In the genomic region with DNA sequence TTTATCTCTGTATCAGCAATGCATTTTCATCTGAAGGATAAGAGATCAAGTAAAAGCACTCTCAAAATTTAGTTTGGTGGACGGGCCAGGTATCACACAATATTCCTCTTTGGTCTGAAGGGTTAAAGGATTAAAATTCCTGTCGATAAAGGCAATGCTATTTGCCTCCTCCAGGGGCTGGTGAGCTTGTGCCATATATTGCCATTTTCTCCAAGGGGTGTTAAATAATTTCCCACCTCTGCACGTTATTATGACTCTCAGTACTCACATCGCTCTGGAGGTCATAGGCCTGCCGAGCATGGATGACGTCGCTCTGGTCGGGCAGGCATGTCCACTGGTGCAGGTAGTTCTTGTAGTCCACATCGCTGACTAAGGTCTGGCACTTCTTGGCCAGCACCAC, we compare ENCODE assay signal across 32 cellular contexts.
DNase-seq lines count a peak whose midpoint lies in the region; ATAC-seq, FAIRE-seq and TF ChIP-seq lines count a peak whose summit lies in the region.
"Had no signal": no experiment of that assay in that cellular context is flagged by ENCODE, and none has a peak within 500 bp of the region (broad histone marks: within the 10 kb centered on the region; RNA-seq: fewer than 3 reads in every experiment).

No MANE protein-coding gene starts in this region.

- H3K27me3 ChIP-seq in GM23338 (ENCODE audit: insufficient read depth), result no peaks in the 10 kb centered on the region
- H3K27me3 ChIP-seq in K562 (ENCODE audit: control insufficient read depth in 2 of 2, insufficient read depth in 2 of 2, low read length in 2 of 2), result no peaks in the 10 kb centered on the region
- no peaks in the 10 kb centered on the region for H3K27me3 ChIP-seq in mesendoderm (ENCODE audit: insufficient read depth, low read length, poor library complexity)
- no peaks in the 10 kb centered on the region for H3K27me3 ChIP-seq in osteoblast (ENCODE audit: insufficient read depth, low read length)
- H3K27me3 ChIP-seq: breast epithelium, heart left ventricle, stomach, thyroid gland had no signal

- no peak overlapping the region for H3K4me3 Mint-ChIP-seq in GM23338
- H3K4me3 Mint-ChIP-seq: activated B cell treated with CpG ODN at 0.5 μM for 24 hours; activated CD8-positive, alpha-beta memory T cell treated with anti-CD3 and anti-CD28 coated beads, Interleukin-2, amount 10 ng/mL, durations not matched to agents 7 days and 5 days; B cell had no signal

- 0 out of 3 replicates have a peak, but pooled peaks cover 1% of the 10 kb centered on the region for H3K36me3 Mint-ChIP-seq in GM23338 (ENCODE audit: low read depth)

- no peak overlapping the region for H3K27ac Mint-ChIP-seq in GM23338
- H3K27ac Mint-ChIP-seq: activated B cell treated with CpG ODN at 0.5 μM for 24 hours; activated CD8-positive, alpha-beta memory T cell treated with anti-CD3 and anti-CD28 coated beads, Interleukin-2, amount 10 ng/mL, durations not matched to agents 7 days and 5 days; B cell had no signal

- H3K56ac ChIP-seq in mesendoderm (ENCODE audit: low read length), result no peak overlapping the region

- POLR2A ChIA-PET in K562 (lab: Yijun Ruan, JAX), result no interaction called here

- H3K4me2 ChIP-seq in GM23338 (no peak overlapping the region), K562 (ENCODE audit: insufficient read depth, low read length) (no peak overlapping the region), mesendoderm (ENCODE audit: low read length) (no peak overlapping the region), osteoblast (ENCODE audit: insufficient read depth, low read length) (no peak overlapping the region)

- H3K9ac ChIP-seq in K562 (ENCODE audit: insufficient read depth in 1 of 2, low read depth in 2 of 2, low read length in 2 of 2) (no peak overlapping the region), mesendoderm (ENCODE audit: low read length) (no peak overlapping the region)

- H4K20me1 ChIP-seq in GM23338 (replicated peaks; ENCODE audit: insufficient read depth), result no peaks in the 10 kb centered on the region
- no peaks in the 10 kb centered on the region for H4K20me1 ChIP-seq in K562 (replicated peaks; ENCODE audit: control insufficient read depth, insufficient read depth, low read length)
- no peaks in the 10 kb centered on the region for H4K20me1 ChIP-seq in osteoblast (ENCODE audit: insufficient read depth, low read length)

- H3F3A ChIP-seq in GM23338 (replicated peaks; ENCODE audit: low read depth), result no peaks in the 10 kb centered on the region

- no peak overlapping the region for H3K4ac ChIP-seq in mesendoderm (ENCODE audit: low read depth, low read length)

- H2AFZ ChIP-seq in GM23338 (no peak overlapping the region), K562 (ENCODE audit: low read depth, low read length) (no peak overlapping the region), osteoblast (ENCODE audit: low read length) (no peak overlapping the region)

- DNase-seq in GM23338 (ENCODE audit: low spot score) (peak; percentile 56), K562 (ENCODE audit: extremely low read depth in 1 of 4, low spot score in 3 of 4) (no peak), mesendoderm (peak; percentile 25), osteoblast (ENCODE audit: insufficient read length, low spot score, missing footprints) (no peak), RPMI8226 (no peak), mucosa of gallbladder (ENCODE audit: low spot score) (no peak)
- DNase-seq: activated B cell treated with CpG ODN at 0.5 μM for 24 hours; activated CD4-positive, alpha-beta T cell treated with anti-CD3 and anti-CD28 coated beads, Interleukin-2, amount 50 U/mL, for 1 hour; activated CD8-positive, alpha-beta memory T cell treated with anti-CD3 and anti-CD28 coated beads, Interleukin-2, amount 10 ng/mL, durations not matched to agents 7 days and 5 days; activated naive CD4-positive, alpha-beta T cell; activated T-cell treated with anti-CD3 and anti-CD28 coated beads, Interleukin-2, amount 50 U/mL, for 48 hours; amygdala; Calu3; effector CD4-positive, alpha-beta T cell; heart left ventricle; IMR-90; NCI-H1048; NCI-H1694 treated with DMSO at 0.1 percent for 48 hours; NCI-H2171 treated with DMSO at 0.1 percent for 48 hours; nucleus accumbens; retina; SHP77 treated with DMSO at 0.1 percent for 48 hours; stomach; SW 1271; thyroid gland had no signal

- in situ Hi-C loops in K562 (cut with MboI), result no loop called here

- H3K79me2 ChIP-seq in GM23338 (replicated peaks; ENCODE audit: insufficient read depth), result no peaks in the 10 kb centered on the region
- H3K79me2 ChIP-seq in K562 (ENCODE audit: control insufficient read depth, insufficient read depth, low read length), result no peaks in the 10 kb centered on the region
- no peaks in the 10 kb centered on the region for H3K79me2 ChIP-seq in mesendoderm (ENCODE audit: control insufficient read depth, insufficient read depth, low read length)
- no peaks in the 10 kb centered on the region for H3K79me2 ChIP-seq in osteoblast (ENCODE audit: insufficient read depth, low read length)

- no peaks in the 10 kb centered on the region for H3K79me1 ChIP-seq in mesendoderm (ENCODE audit: low read length)

- H3K4me1 Mint-ChIP-seq in GM23338, result no peaks in the 10 kb centered on the region

- H3K18ac ChIP-seq in mesendoderm (ENCODE audit: low read length), result no peak overlapping the region

- ATAC-seq in GM23338 (no peak; the same call in 2 of the 3 replicates), K562 (peak; percentile 43; the same call in 2 of the 3 replicates), GM18870 (IDR thresholded peaks at IDR 0.05; ENCODE audit: unreplicated experiment) (no peak)
- ATAC-seq: activated CD8-positive, alpha-beta memory T cell treated with anti-CD3 and anti-CD28 coated beads, Interleukin-2, amount 10 ng/mL, durations not matched to agents 7 days and 5 days; GM12878; heart left ventricle; Panc1 had no signal

- H4K8ac ChIP-seq in mesendoderm (ENCODE audit: low read depth, low read length), result no peak overlapping the region

- H3K36me3 ChIP-seq in GM23338 (ENCODE audit: insufficient read depth), result no peaks in the 10 kb centered on the region; the same call in 1 of the 2 replicates
- H3K36me3 ChIP-seq in K562 (ENCODE audit: control insufficient read depth, insufficient read depth, low read length), result no peaks in the 10 kb centered on the region
- no peaks in the 10 kb centered on the region for H3K36me3 ChIP-seq in mesendoderm (ENCODE audit: control insufficient read depth, insufficient read depth, low read length)
- no peaks in the 10 kb centered on the region for H3K36me3 ChIP-seq in osteoblast (ENCODE audit: insufficient read depth, low read length)
- H3K36me3 ChIP-seq: breast epithelium, heart left ventricle, stomach, thyroid gland had no signal

- intact Hi-C loops in K562 (cut with micrococcal nuclease), result no loop called here

- WGBS in K562 (ENCODE audit: insufficient coverage, low coverage, missing lambda C conversion rate), result 56% methylated on average over 8 of the region's 9 CpGs
- no CpG with 5 or more reads among the region's 9 CpGs for WGBS in mesendoderm (ENCODE audit: extremely low coverage, insufficient coverage, low lambda C conversion rate)

- no peak overlapping the region for H4K5ac ChIP-seq in mesendoderm (ENCODE audit: low read length)

- H3K9me2 ChIP-seq in GM23338 (ENCODE audit: insufficient read depth), result no peaks in the 10 kb centered on the region

- BruUV-seq in K562 (replicated peaks; lab: Mats Ljungman, UMichigan), result no TSS peak

- H2BK5ac ChIP-seq in mesendoderm (ENCODE audit: low read length), result no peak overlapping the region

- H3K27me3 Mint-ChIP-seq in GM23338 (ENCODE audit: insufficient read depth, low read depth, poor library complexity), result no peaks in the 10 kb centered on the region
- H3K27me3 Mint-ChIP-seq: activated B cell treated with CpG ODN at 0.5 μM for 24 hours; activated CD8-positive, alpha-beta memory T cell treated with anti-CD3 and anti-CD28 coated beads, Interleukin-2, amount 10 ng/mL, durations not matched to agents 7 days and 5 days; B cell had no signal

- H2AK5ac ChIP-seq in mesendoderm (ENCODE audit: low read length), result no peak overlapping the region

- no peak; the same call in 1 of the 2 replicates for TF ChIP-seq CTCF in C4-2B (conservative IDR thresholded peaks at IDR 0.05)
- peak in 1 of 2 experiments; percentile 51; a peak in 2 of 4 replicates for TF ChIP-seq CTCF in GM23338 (conservative IDR thresholded peaks at IDR 0.05; ENCODE audit: low read depth in 2 of 2)
- TF ChIP-seq CTCF in K562 (IDR thresholded peaks at IDR 0.05 in 2 of 3, conservative IDR thresholded peaks at IDR 0.05 in 1 of 3; ENCODE audit: insufficient read depth in 2 of 3, low read depth in 1 of 3, low read length in 3 of 3), result 0 out of 6 replicates have a peak, but pooled peaks of 1 of the 3 experiments have one; percentile 14
- TF ChIP-seq CTCF in osteoblast (IDR thresholded peaks at IDR 0.05; ENCODE audit: extremely low read depth, low read depth, low read length), result no peak

- TF ChIP-seq RAD21 in K562 (CRISPR knock-in tag; conservative IDR thresholded peaks at IDR 0.05 in 1 of 2, IDR thresholded peaks at IDR 0.05 in 1 of 2), result no peak

- no peak overlapping the region for H2BK15ac ChIP-seq in mesendoderm (replicated peaks; ENCODE audit: low read depth)

- H3K9me3 Mint-ChIP-seq in GM23338, result no peaks in the 10 kb centered on the region
- H3K9me3 Mint-ChIP-seq: activated B cell treated with CpG ODN at 0.5 μM for 24 hours had no signal

- H3K9me1 ChIP-seq in K562 (ENCODE audit: control insufficient read depth, insufficient read depth, low read length), result no peaks in the 10 kb centered on the region

- no peak overlapping the region for H2BK120ac ChIP-seq in mesendoderm (ENCODE audit: low read depth, low read length)

- no peak for FAIRE-seq in K562 (lab: Jason Lieb, UNC)
- FAIRE-seq: GM12878 had no signal

- TF ChIP-seq POLR2A in K562 (conservative IDR thresholded peaks at IDR 0.05), result no peak

- H3K9me3 ChIP-seq in K562 (replicated peaks; ENCODE audit: control insufficient read depth, insufficient read depth, low read depth, low read length) (no peaks in the 10 kb centered on the region), osteoblast (ENCODE audit: low read depth, low read length) (no peaks in the 10 kb centered on the region)
- H3K9me3 ChIP-seq: thyroid gland had no signal

- no peak overlapping the region for H3K23ac ChIP-seq in mesendoderm (ENCODE audit: low read length)

- TF ChIP-seq EP300 in K562 (IDR thresholded peaks at IDR 0.05; ENCODE audit: low read length), result no peak

- H3K27ac ChIP-seq in C4-2B (peak overlapping the region; percentile 24; the same call in 1 of the 2 replicates), GM23338 (ENCODE audit: low read depth) (no peak overlapping the region), K562 (ENCODE audit: extremely low read depth, low read depth, low read length) (no peak overlapping the region), mesendoderm (ENCODE audit: low read depth, low read length) (no peak overlapping the region), osteoblast (ENCODE audit: low read depth, low read length) (no peak overlapping the region)
- H3K27ac ChIP-seq: breast epithelium, heart left ventricle, skin epidermis, stomach, thyroid gland had no signal

- no peak overlapping the region for H3K4me3 ChIP-seq in GM23338
- H3K4me3 ChIP-seq in K562, result no peak overlapping the region
- H3K4me3 ChIP-seq in mesendoderm (ENCODE audit: low read length), result no peak overlapping the region
- no peak overlapping the region for H3K4me3 ChIP-seq in osteoblast (ENCODE audit: insufficient read depth, low read length)
- H3K4me3 ChIP-seq: breast epithelium, GM12878, heart left ventricle, skin epidermis, stomach, thyroid gland had no signal

- H3K4me1 ChIP-seq in GM23338 (ENCODE audit: insufficient read depth) (no peaks in the 10 kb centered on the region), K562 (replicated peaks in 1 of 2; ENCODE audit: control insufficient read depth in 2 of 2, insufficient read depth in 2 of 2, low read length in 2 of 2) (peaks cover 0 to 5% of the 10 kb centered on the region in 2 experiments; a peak in 1 of 5 replicates), mesendoderm (ENCODE audit: control insufficient read depth, low read depth, low read length) (no peaks in the 10 kb centered on the region), osteoblast (ENCODE audit: insufficient read depth, low read length) (peaks cover 5% of the 10 kb centered on the region)
- H3K4me1 ChIP-seq: breast epithelium, thyroid gland had no signal

- CTCF ChIA-PET in K562 (lab: Yijun Ruan, JAX; ENCODE audit: low intra/inter-chr PET ratio), result no interaction called here

Comparison
In these comparisons a context has a peak if more than half of its experiments do, and no peak if none do; other contexts are left out.
1. DNase-seq: peak in GM23338 (single experiment) and mesendoderm (single experiment); none in K562 (0 of 4), osteoblast (single experiment), RPMI8226 (single experiment) and mucosa of gallbladder (single experiment).